12 cellular contexts compared by ENCODE assay signal in the genomic region with DNA sequence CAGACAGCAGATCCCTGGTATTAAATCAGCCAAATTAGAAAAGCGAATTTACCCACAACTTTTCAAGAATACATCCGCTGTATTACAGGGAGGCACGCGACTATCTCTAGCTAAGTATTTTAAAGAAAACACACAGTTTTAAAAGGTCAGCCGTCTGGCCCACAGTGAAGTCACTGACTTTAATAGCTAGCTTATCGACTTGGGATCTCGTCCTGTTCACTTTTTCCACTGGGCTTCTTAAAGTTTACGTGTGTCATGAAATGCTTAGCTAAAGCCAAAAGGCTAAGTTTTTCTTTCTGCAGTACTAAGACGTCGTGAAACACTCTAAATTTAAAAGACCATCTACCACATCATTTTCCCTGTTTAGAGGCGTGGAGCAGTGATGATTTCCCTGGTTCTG. TPM values are rescaled to one million over a fixed set of nuclear protein-coding genes. Genes with fewer than 3 reads are reported as not detected.
DNase-seq lines count a peak whose midpoint lies in the region; ATAC-seq and TF ChIP-seq lines count a peak whose summit lies in the region.
"Had no signal": no experiment of that assay in that cellular context is flagged by ENCODE, and none has a peak within 500 bp of the region (broad histone marks: within the 10 kb centered on the region; RNA-seq: fewer than 3 reads in every experiment).

No MANE protein-coding gene starts in this region.

- H3K4me2 ChIP-seq in PC-3 (ENCODE audit: low read length) (peak overlapping the region; percentile 59), osteoblast (ENCODE audit: insufficient read depth, low read length) (peak overlapping the region; percentile 56)

- H3K36me3 ChIP-seq in CD8-positive, alpha-beta memory T cell (ENCODE audit: insufficient read depth, low read length) = no peaks in the 10 kb centered on the region
- H3K36me3 ChIP-seq in PC-3 (ENCODE audit: low read depth, low read length) = no peaks in the 10 kb centered on the region
- H3K36me3 ChIP-seq in osteoblast (ENCODE audit: insufficient read depth, low read length) = no peaks in the 10 kb centered on the region
- H3K36me3 ChIP-seq in esophagus squamous epithelium = no peaks in the 10 kb centered on the region

- TF ChIP-seq CTCF in PC-3 (conservative IDR thresholded peaks at IDR 0.05; ENCODE audit: low read depth, low read length) = no peak
- no peak for TF ChIP-seq CTCF in osteoblast (IDR thresholded peaks at IDR 0.05; ENCODE audit: extremely low read depth, low read depth, low read length)
- no peak for TF ChIP-seq CTCF in esophagus squamous epithelium (IDR thresholded peaks at IDR 0.05)

- no peaks in the 10 kb centered on the region for H3K9me2 ChIP-seq in PC-3 (replicated peaks; ENCODE audit: low read length)

- H3K79me2 ChIP-seq in PC-3 (ENCODE audit: low read length) = no peaks in the 10 kb centered on the region
- no peaks in the 10 kb centered on the region for H3K79me2 ChIP-seq in osteoblast (ENCODE audit: insufficient read depth, low read length)

- no peaks in the 10 kb centered on the region for H4K20me1 ChIP-seq in PC-3 (ENCODE audit: low read length)
- no peaks in the 10 kb centered on the region for H4K20me1 ChIP-seq in osteoblast (ENCODE audit: insufficient read depth, low read length)

- no peak overlapping the region for H3K27ac ChIP-seq in CD8-positive, alpha-beta memory T cell (ENCODE audit: low read depth, low read length)
- H3K27ac ChIP-seq in PC-3 (ENCODE audit: low read length) (no peak overlapping the region), osteoblast (ENCODE audit: low read depth, low read length) (peak overlapping the region; percentile 83), esophagus squamous epithelium (peak overlapping the region in 1 of 4 donors; percentile 23)

- no peaks in the 10 kb centered on the region for H3K9me3 ChIP-seq in CD8-positive, alpha-beta memory T cell (ENCODE audit: low read length)
- H3K9me3 ChIP-seq in PC-3 (ENCODE audit: low read length) (no peaks in the 10 kb centered on the region), osteoblast (ENCODE audit: low read depth, low read length) (no peaks in the 10 kb centered on the region), esophagus squamous epithelium (no peaks in the 10 kb centered on the region)

- no peak for TF ChIP-seq POLR2A in esophagus squamous epithelium (IDR thresholded peaks at IDR 0.05)

- no peaks in the 10 kb centered on the region for H3K9me3 Mint-ChIP-seq in CD8-positive, alpha-beta memory T cell

- H3K4me3 ChIP-seq in CD8-positive, alpha-beta memory T cell (ENCODE audit: low read length) = no peak overlapping the region
- H3K4me3 ChIP-seq in PC-3 (ENCODE audit: low read length) (no peak overlapping the region), osteoblast (ENCODE audit: insufficient read depth, low read length) (no peak overlapping the region), esophagus squamous epithelium (peak overlapping the region in 1 of 4 donors; percentile 28)
- H3K4me3 ChIP-seq: lung had no signal

- H3K36me3 Mint-ChIP-seq in CD8-positive, alpha-beta memory T cell = peaks cover 0 to 3% (median 0%) of the 10 kb centered on the region in 3 donors

- H3F3A ChIP-seq in PC-3 (ENCODE audit: low read length, unreplicated experiment) = no peaks in the 10 kb centered on the region

- 64 to 78% methylated on average over 11 of the region's 11 CpGs for WGBS in esophagus squamous epithelium, 2 donors

- H3K4me1 Mint-ChIP-seq in CD8-positive, alpha-beta memory T cell = peaks cover 19 to 50% (median 36%) of the 10 kb centered on the region in 3 donors

- no TSS peak for BruUV-seq in PC-3 (replicated peaks; lab: Mats Ljungman, UMichigan)

- H3K27me3 Mint-ChIP-seq in CD8-positive, alpha-beta memory T cell = no peaks in the 10 kb centered on the region

- CTCF ChIA-PET in CD8-positive, alpha-beta memory T cell (lab: Charles Lee) = interaction anchor here (1.1 to 1.9 kb wide), 4 partner anchors 12 to 66 kb away, joined by 3 to 12 read pairs (median 5); no protein-coding TSS in a partner anchor
- CTCF ChIA-PET in PC-3 (lab: Charles Lee) = no interaction called here

- ATAC-seq in PC-3 (no peak), HG03039 (IDR thresholded peaks at IDR 0.05; ENCODE audit: unreplicated experiment) (no peak)

- peaks cover 26% of the 10 kb centered on the region for H3K4me1 ChIP-seq in CD8-positive, alpha-beta memory T cell (ENCODE audit: insufficient read depth, low read length)
- peaks cover 17% of the 10 kb centered on the region for H3K4me1 ChIP-seq in PC-3 (ENCODE audit: insufficient read depth, low read length)
- peaks cover 28% of the 10 kb centered on the region for H3K4me1 ChIP-seq in osteoblast (ENCODE audit: insufficient read depth, low read length)
- H3K4me1 ChIP-seq in esophagus squamous epithelium = peaks cover 13 to 74% (median 31%) of the 10 kb centered on the region in 3 donors

- POLR2A ChIA-PET in CD8-positive, alpha-beta memory T cell (lab: Charles Lee) = no interaction called here
- POLR2A ChIA-PET in PC-3 (lab: Charles Lee; ENCODE audit: unreplicated experiment) = no interaction called here

- peak overlapping the region in 6 of 7 donors; percentile 49 to 81 (median 73) for H3K4me3 Mint-ChIP-seq in CD8-positive, alpha-beta memory T cell

- no peaks in the 10 kb centered on the region for H3K27me3 ChIP-seq in CD8-positive, alpha-beta memory T cell (ENCODE audit: insufficient read depth, low read length, poor library complexity, severe bottlenecking)
- no peaks in the 10 kb centered on the region for H3K27me3 ChIP-seq in PC-3 (ENCODE audit: low read length)
- no peaks in the 10 kb centered on the region for H3K27me3 ChIP-seq in osteoblast (ENCODE audit: insufficient read depth, low read length)
- H3K27me3 ChIP-seq in esophagus squamous epithelium = no peaks in the 10 kb centered on the region

- intact Hi-C loops in PC-3 (cut with micrococcal nuclease) = no loop called here
- intact Hi-C loops in head of caudate nucleus (cut with DNase I) = no loop called here
- intact Hi-C loops in esophagus squamous epithelium (cut with DNase I) = no loop called here

- no peak overlapping the region for H3K9ac ChIP-seq in PC-3 (ENCODE audit: low read length)

- peak overlapping the region in 6 of 8 donors; percentile 12 to 90 (median 65) for H3K27ac Mint-ChIP-seq in CD8-positive, alpha-beta memory T cell

- H2AFZ ChIP-seq in PC-3 (ENCODE audit: low read length) = no peak overlapping the region
- H2AFZ ChIP-seq in osteoblast (ENCODE audit: low read length) = no peak overlapping the region

- DNase-seq in CD8-positive, alpha-beta memory T cell = no peak
- peak; percentile 7 for DNase-seq in PC-3
- DNase-seq in astrocyte of the hippocampus (ENCODE audit: low read depth, low spot score) = peak; percentile 54
- DNase-seq in osteoblast (ENCODE audit: insufficient read length, low spot score, missing footprints) = no peak
- no peak for DNase-seq in head of caudate nucleus
- DNase-seq in inferior parietal cortex (ENCODE audit: extremely low spot score) = no peak
- DNase-seq in esophagus squamous epithelium (lab: John Stamatoyannopoulos, UW) = no peak
- DNase-seq: HCEC 1CT, Kasumi-1, SIG-M5 had no signal

RNA-seq across cellular contexts. Expression of gene LRIG1, which starts 27.2 kb away (rescaled TPM):
- 10 to 100 TPM; 37.9 to 38.2 TPM for total RNA-seq in CD8-positive, alpha-beta memory T cell
- polyA plus RNA-seq in CD8-positive, alpha-beta memory T cell = 47.9 TPM
- total RNA-seq in PC-3 (2014; rRNA removed) = 2.2 and 2.9 TPM in 2 replicates
- 14.1 and 16.5 TPM in 2 replicates for total RNA-seq in osteoblast
- 10 to 100 TPM in 3 of 4 donors, 1 to 10 TPM in 1; 7.5 to 30.5 (median 15.1) TPM for total RNA-seq in esophagus squamous epithelium

Comparison
In these comparisons a context has a peak if more than half of its experiments do, and no peak if none do; other contexts are left out.
1. DNase-seq: peak in PC-3 (single experiment) and astrocyte of the hippocampus (single experiment); none in CD8-positive, alpha-beta memory T cell (0 of 5), osteoblast (single experiment), head of caudate nucleus (0 of 42), inferior parietal cortex (single experiment) and esophagus squamous epithelium (single experiment).